In genomic region chr2:26401739-26402541, GRCh38 we compare ENCODE assay signal across 9 cellular contexts. TPM values are rescaled to one million over a fixed set of nuclear protein-coding genes. Genes with fewer than 3 reads are reported as not detected.
DNase-seq lines count a peak whose midpoint lies in the region; ATAC-seq and TF ChIP-seq lines count a peak whose summit lies in the region.
"Had no signal": no experiment of that assay in that cellular context is flagged by ENCODE, and none has a peak within 500 bp of the region (broad histone marks: within the 10 kb centered on the region; RNA-seq: fewer than 3 reads in every experiment).

TSS of gene DRC1 (plus strand) at chr2:26401920. CDS start at chr2:26401990, 70 bp downstream.

- H3K27me3 ChIP-seq in neural progenitor cell = peaks cover 16% of the 10 kb centered on the region
- peaks cover 7% of the 10 kb centered on the region for H3K27me3 ChIP-seq in CD4-positive, alpha-beta memory T cell (ENCODE audit: insufficient read depth, low read length)

- TF ChIP-seq CTCF in activated CD8-positive, alpha-beta T cell treated with anti-CD3 and anti-CD28 coated beads for 36 hours (IDR thresholded peaks at IDR 0.05) = no peak
- TF ChIP-seq CTCF in neural progenitor cell (IDR thresholded peaks at IDR 0.05) = peak; percentile 11

- ATAC-seq in activated CD8-positive, alpha-beta T cell treated with anti-CD3 and anti-CD28 coated beads for 36 hours = peak; percentile 35
- no peak for ATAC-seq in GM18861 (IDR thresholded peaks at IDR 0.05; ENCODE audit: unreplicated experiment)

- CTCF ChIA-PET in activated CD8-positive, alpha-beta T cell treated with anti-CD3 and anti-CD28 coated beads for 36 hours (lab: Charles Lee) = no interaction called here
- CTCF ChIA-PET in CD4-positive, alpha-beta memory T cell (lab: Charles Lee; ENCODE audit: partially characterized antibody) = no interaction called here

- H3K27me3 Mint-ChIP-seq in activated CD8-positive, alpha-beta T cell treated with anti-CD3 and anti-CD28 coated beads for 36 hours = peaks cover 10% of the 10 kb centered on the region
- H3K27me3 Mint-ChIP-seq in neural progenitor cell (ENCODE audit: insufficient read depth, low read depth) = no peaks in the 10 kb centered on the region
- H3K27me3 Mint-ChIP-seq in CD4-positive, alpha-beta memory T cell = peaks cover 7 to 12% of the 10 kb centered on the region in 2 donors

- H3K4me3 Mint-ChIP-seq in activated CD8-positive, alpha-beta T cell treated with anti-CD3 and anti-CD28 coated beads for 36 hours = no peak within 1 kb of the TSS
- peak within 1 kb of the TSS; percentile 80 for H3K4me3 Mint-ChIP-seq in neural progenitor cell
- H3K4me3 Mint-ChIP-seq in CD4-positive, alpha-beta memory T cell = no peak within 1 kb of the TSS

- H3K36me3 ChIP-seq in neural progenitor cell = no peaks in the 10 kb centered on the region
- H3K36me3 ChIP-seq in CD4-positive, alpha-beta memory T cell (ENCODE audit: insufficient read depth, low read length) = no peaks in the 10 kb centered on the region

- DNase-seq in DMS114 treated with DMSO at 0.1 percent for 48 hours (lab: John Stamatoyannopoulos, UW; ENCODE audit: unreplicated experiment) (peak; percentile 72), LHCN-M2 (ENCODE audit: low read depth) (peak; percentile 42), foreskin melanocyte (peak; percentile 41), neural progenitor cell (ENCODE audit: low spot score) (peak; percentile 96), RKO (ENCODE audit: low spot score) (no peak)
- peak; percentile 38 for DNase-seq in activated CD8-positive, alpha-beta T cell treated with anti-CD3 and anti-CD28 coated beads for 36 hours
- DNase-seq in CD4-positive, alpha-beta memory T cell = no peak

- no peaks in the 10 kb centered on the region for H3K79me2 ChIP-seq in neural progenitor cell (ENCODE audit: low read depth)

- no peaks in the 10 kb centered on the region for H3K9me3 Mint-ChIP-seq in activated CD8-positive, alpha-beta T cell treated with anti-CD3 and anti-CD28 coated beads for 36 hours
- no peaks in the 10 kb centered on the region for H3K9me3 Mint-ChIP-seq in neural progenitor cell
- no peaks in the 10 kb centered on the region for H3K9me3 Mint-ChIP-seq in CD4-positive, alpha-beta memory T cell

- H4K20me1 ChIP-seq in neural progenitor cell (ENCODE audit: low read depth) = no peaks in the 10 kb centered on the region

- no peaks in the 10 kb centered on the region for H3K36me3 Mint-ChIP-seq in activated CD8-positive, alpha-beta T cell treated with anti-CD3 and anti-CD28 coated beads for 36 hours (ENCODE audit: low read depth)
- no peaks in the 10 kb centered on the region for H3K36me3 Mint-ChIP-seq in neural progenitor cell
- H3K36me3 Mint-ChIP-seq in CD4-positive, alpha-beta memory T cell = peaks cover 0 to 1% of the 10 kb centered on the region in 2 donors

- POLR2A ChIA-PET in activated CD8-positive, alpha-beta T cell treated with anti-CD3 and anti-CD28 coated beads for 36 hours (lab: Charles Lee) = no interaction called here
- POLR2A ChIA-PET in CD4-positive, alpha-beta memory T cell (lab: Charles Lee; ENCODE audit: partially characterized antibody) = no interaction called here

- intact Hi-C loops in activated CD8-positive, alpha-beta T cell treated with anti-CD3 and anti-CD28 coated beads for 36 hours (cut with micrococcal nuclease) = no loop called here
- intact Hi-C loops in CD4-positive, alpha-beta memory T cell (cut with micrococcal nuclease) = no loop called here

- H3K9ac ChIP-seq in neural progenitor cell = no peak within 1 kb of the TSS

- peaks cover 14% of the 10 kb centered on the region for H3F3A ChIP-seq in neural progenitor cell (ENCODE audit: low read depth)

- peak within 1 kb of the TSS; percentile 66 for H3K4me3 ChIP-seq in neural progenitor cell
- H3K4me3 ChIP-seq in CD4-positive, alpha-beta memory T cell (ENCODE audit: low read length in 2 of 2) = no peak within 1 kb of the TSS

- H3K9me3 ChIP-seq in neural progenitor cell (ENCODE audit: low read depth) = no peaks in the 10 kb centered on the region
- H3K9me3 ChIP-seq in CD4-positive, alpha-beta memory T cell (ENCODE audit: control insufficient read depth in 1 of 2, low read length in 2 of 2) = no peaks in the 10 kb centered on the region

- H3K4me1 Mint-ChIP-seq in activated CD8-positive, alpha-beta T cell treated with anti-CD3 and anti-CD28 coated beads for 36 hours (ENCODE audit: low read depth) = peaks cover 8% of the 10 kb centered on the region
- H3K4me1 Mint-ChIP-seq in neural progenitor cell = peaks cover 34% of the 10 kb centered on the region
- peaks cover 0 to 12% (median 4%) of the 10 kb centered on the region in 4 donors for H3K4me1 Mint-ChIP-seq in CD4-positive, alpha-beta memory T cell

- H3K27ac Mint-ChIP-seq in activated CD8-positive, alpha-beta T cell treated with anti-CD3 and anti-CD28 coated beads for 36 hours = no peak within 1 kb of the TSS
- peak within 1 kb of the TSS; percentile 86 for H3K27ac Mint-ChIP-seq in neural progenitor cell
- H3K27ac Mint-ChIP-seq in CD4-positive, alpha-beta memory T cell = no peak within 1 kb of the TSS

- peak within 1 kb of the TSS; percentile 79 for H3K4me2 ChIP-seq in neural progenitor cell

- H3K4me1 ChIP-seq in neural progenitor cell = peaks cover 7% of the 10 kb centered on the region
- H3K4me1 ChIP-seq in CD4-positive, alpha-beta memory T cell (ENCODE audit: insufficient read depth, low read length) = no peaks in the 10 kb centered on the region

- no peak within 1 kb of the TSS for H3K27ac ChIP-seq in neural progenitor cell
- H3K27ac ChIP-seq in CD4-positive, alpha-beta memory T cell (ENCODE audit: low read depth, low read length) = no peak within 1 kb of the TSS

- H2AFZ ChIP-seq in neural progenitor cell (replicated peaks) = peak within 1 kb of the TSS; percentile 83

RNA-seq across cellular contexts. Expression of gene DRC1, which starts in this region (rescaled TPM):
- total RNA-seq in LHCN-M2 (2014; rRNA removed) (not detected in 2 replicates), neural progenitor cell (ENCODE audit: low replicate concordance) (0.56 TPM in 1 of 2 replicates, not detected in the other)
- polyA plus RNA-seq in LHCN-M2 (2012) = not detected
- not detected for total RNA-seq in activated CD8-positive, alpha-beta T cell treated with anti-CD3 and anti-CD28 coated beads for 36 hours
- total RNA-seq in CD4-positive, alpha-beta memory T cell = not detected
- polyA plus RNA-seq in CD4-positive, alpha-beta memory T cell = not detected
- total RNA-seq: HT1080 had no signal

Comparison
In these comparisons a context has a peak if more than half of its experiments do, and no peak if none do; other contexts are left out.
1. Peak in DNase-seq in LHCN-M2; RNA of the gene not detected or under 1 TPM.
2. Peak in DNase-seq and ATAC-seq in activated CD8-positive, alpha-beta T cell treated with anti-CD3 and anti-CD28 coated beads for 36 hours; RNA of the gene not detected or under 1 TPM.
3. Peak in DNase-seq, H3K4me3 ChIP-seq and H3K4me2 ChIP-seq in neural progenitor cell; RNA of the gene not detected or under 1 TPM.
4. DNase-seq: peak in DMS114 treated with DMSO at 0.1 percent for 48 hours (single experiment) and foreskin melanocyte (single experiment); none in CD4-positive, alpha-beta memory T cell (0 of 5) and RKO (single experiment).